6 cellular contexts compared by ENCODE assay signal in the genomic region with DNA sequence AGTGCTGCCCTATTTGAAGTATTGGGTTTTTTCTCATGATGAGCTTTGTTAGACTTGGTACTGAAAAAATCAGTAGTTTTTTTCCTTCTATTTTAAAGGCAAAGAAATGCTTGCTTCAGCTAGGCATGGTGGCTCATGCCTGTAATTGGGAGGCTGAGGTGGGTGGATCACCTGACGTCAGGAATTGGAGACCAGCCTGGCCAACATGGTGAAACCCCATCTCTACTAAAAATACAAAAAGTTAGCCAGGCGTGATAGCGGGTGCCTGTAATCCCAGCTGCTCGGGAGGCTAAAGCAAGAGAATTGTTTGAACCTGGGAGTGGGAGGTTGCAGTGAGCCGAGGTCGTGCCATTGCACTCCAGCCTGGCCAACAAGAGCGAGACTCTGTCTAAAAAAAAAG. TPM values are rescaled to one million over a fixed set of nuclear protein-coding genes. Genes with fewer than 3 reads are reported as not detected.
A peak's percentile ranks its signal among the peaks of the same experiment; 100 is the strongest.
DNase-seq lines count a peak whose midpoint lies in the region; ATAC-seq and TF ChIP-seq lines count a peak whose summit lies in the region.
"Not testable (repeated sequence)": the region's sequence is repeated elsewhere in the genome, so short reads cannot be mapped to it uniquely, and the experiment has no call there.

No MANE protein-coding gene starts in this region.

- not testable (repeated sequence) for ATAC-seq in CD8-positive, alpha-beta T cell; T-helper 17 cell; stimulated activated effector memory CD8-positive, alpha-beta T cell treated with anti-CD3 and anti-CD28 coated beads, Interleukin-12 subunit alpha, Interleukin-12 subunit beta, amount 100 ng/mL, for 72 hours

- not testable (repeated sequence) for TF ChIP-seq CTCF in CD8-positive, alpha-beta T cell (IDR thresholded peaks at IDR 0.05); nephron progenitor cell (IDR thresholded peaks at IDR 0.05)

- H3K36me3 Mint-ChIP-seq in CD8-positive, alpha-beta T cell, result peaks cover 68% of the 10 kb centered on the region
- not testable (repeated sequence) for H3K36me3 Mint-ChIP-seq in T-helper 17 cell (ENCODE audit: low read depth)
- H3K36me3 Mint-ChIP-seq in activated naive CD4-positive, alpha-beta T cell treated with anti-CD3 and anti-CD28 coated beads, Interleukin-2, amount 50 U/mL, for 24 hours, result peaks cover 24% of the 10 kb centered on the region
- peaks cover 64% of the 10 kb centered on the region for H3K36me3 Mint-ChIP-seq in nephron progenitor cell (ENCODE audit: low read depth)
- H3K36me3 Mint-ChIP-seq in stimulated activated effector memory CD8-positive, alpha-beta T cell treated with anti-CD3 and anti-CD28 coated beads, Interleukin-12 subunit alpha, Interleukin-12 subunit beta, amount 100 ng/mL, for 72 hours, result peaks cover 98% of the 10 kb centered on the region

- H3K27me3 Mint-ChIP-seq in CD8-positive, alpha-beta T cell (ENCODE audit: low read depth); T-helper 17 cell; activated naive CD4-positive, alpha-beta T cell treated with anti-CD3 and anti-CD28 coated beads, Interleukin-2, amount 50 U/mL, for 24 hours; nephron progenitor cell (ENCODE audit: low read depth, poor library complexity): not testable (repeated sequence)

- H3K4me3 ChIP-seq in CD8-positive, alpha-beta T cell (ENCODE audit: low read depth, low read length), result not testable (repeated sequence)

- POLR2A ChIA-PET in CD8-positive, alpha-beta T cell (lab: Charles Lee), result not testable (repeated sequence)

- intact Hi-C loops in CD8-positive, alpha-beta T cell (cut with DNase I, micrococcal nuclease), result not testable (repeated sequence)

- H3K9me3 Mint-ChIP-seq in CD8-positive, alpha-beta T cell; activated naive CD4-positive, alpha-beta T cell treated with anti-CD3 and anti-CD28 coated beads, Interleukin-2, amount 50 U/mL, for 24 hours; nephron progenitor cell; stimulated activated effector memory CD8-positive, alpha-beta T cell treated with anti-CD3 and anti-CD28 coated beads, Interleukin-12 subunit alpha, Interleukin-12 subunit beta, amount 100 ng/mL, for 72 hours: not testable (repeated sequence)

- not testable (repeated sequence) for H3K9me3 ChIP-seq in CD8-positive, alpha-beta T cell (ENCODE audit: low read length); T-helper 17 cell (ENCODE audit: control insufficient read depth, low read length, poor library complexity, severe bottlenecking)

- H3K4me1 Mint-ChIP-seq in CD8-positive, alpha-beta T cell (ENCODE audit: low read depth); activated naive CD4-positive, alpha-beta T cell treated with anti-CD3 and anti-CD28 coated beads, Interleukin-2, amount 50 U/mL, for 24 hours; stimulated activated effector memory CD8-positive, alpha-beta T cell treated with anti-CD3 and anti-CD28 coated beads, Interleukin-12 subunit alpha, Interleukin-12 subunit beta, amount 100 ng/mL, for 72 hours: not testable (repeated sequence)
- H3K4me1 Mint-ChIP-seq in T-helper 17 cell (peaks cover 11% of the 10 kb centered on the region), nephron progenitor cell (peaks cover 25% of the 10 kb centered on the region)

- peak overlapping the region; percentile 41 for H3K27ac Mint-ChIP-seq in CD8-positive, alpha-beta T cell
- H3K27ac Mint-ChIP-seq in T-helper 17 cell (peak overlapping the region; percentile 41), nephron progenitor cell (peak overlapping the region; percentile 66)
- H3K27ac Mint-ChIP-seq in activated naive CD4-positive, alpha-beta T cell treated with anti-CD3 and anti-CD28 coated beads, Interleukin-2, amount 50 U/mL, for 24 hours, result peak overlapping the region; percentile 15
- H3K27ac Mint-ChIP-seq in stimulated activated effector memory CD8-positive, alpha-beta T cell treated with anti-CD3 and anti-CD28 coated beads, Interleukin-12 subunit alpha, Interleukin-12 subunit beta, amount 100 ng/mL, for 72 hours, result peak overlapping the region; percentile 23

- H3K27me3 ChIP-seq in CD8-positive, alpha-beta T cell (ENCODE audit: insufficient read depth, low read length), result not testable (repeated sequence)

- CTCF ChIA-PET in CD8-positive, alpha-beta T cell (lab: Charles Lee), result not testable (repeated sequence)

- DNase-seq in CD8-positive, alpha-beta T cell; T-helper 17 cell; stimulated activated effector memory CD8-positive, alpha-beta T cell treated with anti-CD3 and anti-CD28 coated beads, Interleukin-12 subunit alpha, Interleukin-12 subunit beta, amount 100 ng/mL, for 72 hours (ENCODE audit: low spot score in 2 of 2): not testable (repeated sequence)
- DNase-seq in kidney glomerular epithelial cell (lab: John Stamatoyannopoulos, UW) (peak; percentile 4), nephron progenitor cell (peak; percentile 28)

- not testable (repeated sequence) for H3K4me1 ChIP-seq in CD8-positive, alpha-beta T cell (ENCODE audit: insufficient read depth, low read length)

- H3K36me3 ChIP-seq in CD8-positive, alpha-beta T cell (ENCODE audit: insufficient read depth, low read length), result peaks cover 24% of the 10 kb centered on the region

- H3K4me3 Mint-ChIP-seq in CD8-positive, alpha-beta T cell; T-helper 17 cell; activated naive CD4-positive, alpha-beta T cell treated with anti-CD3 and anti-CD28 coated beads, Interleukin-2, amount 50 U/mL, for 24 hours; stimulated activated effector memory CD8-positive, alpha-beta T cell treated with anti-CD3 and anti-CD28 coated beads, Interleukin-12 subunit alpha, Interleukin-12 subunit beta, amount 100 ng/mL, for 72 hours: not testable (repeated sequence)
- peak overlapping the region; percentile 30 for H3K4me3 Mint-ChIP-seq in nephron progenitor cell

- not testable (repeated sequence) for H3K27ac ChIP-seq in CD8-positive, alpha-beta T cell (ENCODE audit: low read depth, low read length)

RNA-seq across cellular contexts. Expression of a gene that starts 23.1 kb away (rescaled TPM):
- 10 to 100 TPM; 44.1 to 47.5 TPM for total RNA-seq in CD8-positive, alpha-beta T cell
- 10 to 100 TPM; 50.8 to 56.1 TPM for total RNA-seq in T-helper 17 cell

RNA-seq across cellular contexts. Expression of a gene that starts 23.6 kb away (rescaled TPM):
- 10 to 100 TPM; 11.8 to 12.1 TPM for total RNA-seq in CD8-positive, alpha-beta T cell
- 10 to 100 TPM; 21.2 to 24.7 TPM for total RNA-seq in T-helper 17 cell

RNA-seq across cellular contexts. Expression of a gene that starts 52.8 kb away (rescaled TPM):
- total RNA-seq in CD8-positive, alpha-beta T cell, result 1 to 10 TPM; 5.8 to 7.2 TPM
- total RNA-seq in T-helper 17 cell, result 10 to 100 TPM; 22.5 to 24.3 TPM

Comparison
In these comparisons a context has a peak if more than half of its experiments do, and no peak if none do; other contexts are left out.
1. H3K27ac Mint-ChIP-seq: peak in every context shown above with its lines; median percentile 66 in nephron progenitor cell; 41 in CD8-positive, alpha-beta T cell; 41 in T-helper 17 cell; 23 in stimulated activated effector memory CD8-positive, alpha-beta T cell treated with anti-CD3 and anti-CD28 coated beads, Interleukin-12 subunit alpha, Interleukin-12 subunit beta, amount 100 ng/mL, for 72 hours; 15 in activated naive CD4-positive, alpha-beta T cell treated with anti-CD3 and anti-CD28 coated beads, Interleukin-2, amount 50 U/mL, for 24 hours.